ENCODE assay signal across 26 cellular contexts in genomic region chr13:20165417-20166257, GRCh38. TPM values are rescaled to one million over a fixed set of nuclear protein-coding genes. Genes with fewer than 3 reads are reported as not detected.
A peak's percentile ranks its signal among the peaks of the same experiment; 100 is the strongest.
DNase-seq lines count a peak whose midpoint lies in the region; ATAC-seq and TF ChIP-seq lines count a peak whose summit lies in the region.
"Had no signal": no experiment of that assay in that cellular context is flagged by ENCODE, and none has a peak within 500 bp of the region (broad histone marks: within the 10 kb centered on the region; RNA-seq: fewer than 3 reads in every experiment).

No MANE protein-coding gene starts in this region.

- H3K4me2 ChIP-seq in osteoblast (ENCODE audit: insufficient read depth, low read length): no peak overlapping the region

- H3K4me1 ChIP-seq in osteoblast (ENCODE audit: insufficient read depth, low read length) (no peaks in the 10 kb centered on the region), BE2C (no peaks in the 10 kb centered on the region)
- H3K4me1 ChIP-seq: upper lobe of right lung had no signal

- H3K4me3 ChIP-seq in osteoblast (ENCODE audit: insufficient read depth, low read length): no peak overlapping the region
- no peak overlapping the region for H3K4me3 ChIP-seq in BE2C (ENCODE audit: low read depth, low read length)
- H3K4me3 ChIP-seq: dorsolateral prefrontal cortex, heart right ventricle, lung, spleen, upper lobe of right lung had no signal

- ATAC-seq in esophagus mucosa (peak; percentile 73), HG03108 (IDR thresholded peaks at IDR 0.05; ENCODE audit: unreplicated experiment) (no peak), HG02759 (IDR thresholded peaks at IDR 0.05; ENCODE audit: unreplicated experiment) (no peak)
- ATAC-seq: activated CD4-positive, alpha-beta T cell treated with anti-CD3 and anti-CD28 coated beads for 36 hours; heart right ventricle; right cardiac atrium; upper lobe of right lung had no signal

- peak; percentile 20 for DNase-seq in DMS53 (lab: John Stamatoyannopoulos, UW)
- DNase-seq in DMS53 treated with DMSO at 0.1 percent for 48 hours (lab: John Stamatoyannopoulos, UW; ENCODE audit: unreplicated experiment): no peak
- DNase-seq in NCI-H748 treated with DMSO at 0.1 percent for 48 hours (lab: John Stamatoyannopoulos, UW): peak; percentile 52
- peak; percentile 68 for DNase-seq in osteoblast (ENCODE audit: insufficient read length, low spot score, missing footprints)
- no peak for DNase-seq in BE2C
- DNase-seq: activated CD4-positive, alpha-beta T cell treated with anti-CD3 and anti-CD28 coated beads for 36 hours; activated CD8-positive, alpha-beta memory T cell treated with anti-CD3 and anti-CD28 coated beads for 24 hours; activated effector memory CD4-positive, alpha-beta T cell treated with anti-CD3 and anti-CD28 coated beads, Interleukin-2, amount 50 U/mL, for 16 hours; CD4-positive, CD25-positive, alpha-beta regulatory T cell; cerebellar nuclear complex; dorsolateral prefrontal cortex; foreskin melanocyte; heart right ventricle; NCI-H2029; NCI-H226; right cardiac atrium; Right ventricle myocardium superior; spleen; upper lobe of right lung had no signal

- TF ChIP-seq CTCF in osteoblast (IDR thresholded peaks at IDR 0.05; ENCODE audit: extremely low read depth, low read depth, low read length): no peak
- no peak for TF ChIP-seq CTCF in BE2C (IDR thresholded peaks at IDR 0.05; ENCODE audit: low read depth, low read length)

- H3K36me3 ChIP-seq in osteoblast (ENCODE audit: insufficient read depth, low read length): no peaks in the 10 kb centered on the region
- H3K36me3 ChIP-seq in BE2C: no peaks in the 10 kb centered on the region
- H3K36me3 ChIP-seq: heart right ventricle, spleen, upper lobe of right lung had no signal

- no peaks in the 10 kb centered on the region for H3K9me3 ChIP-seq in osteoblast (ENCODE audit: low read depth, low read length)
- H3K9me3 ChIP-seq in BE2C: no peaks in the 10 kb centered on the region
- H3K9me3 ChIP-seq: heart right ventricle, spleen, upper lobe of right lung had no signal

- H3K27ac ChIP-seq in osteoblast (ENCODE audit: low read depth, low read length): no peak overlapping the region
- H3K27ac ChIP-seq: 22Rv1, dorsolateral prefrontal cortex, heart right ventricle, spleen, upper lobe of right lung had no signal

- no peak overlapping the region for H2AFZ ChIP-seq in osteoblast (ENCODE audit: low read length)

- H4K20me1 ChIP-seq in osteoblast (ENCODE audit: insufficient read depth, low read length): no peaks in the 10 kb centered on the region

- peaks cover 54% of the 10 kb centered on the region for H3K27me3 ChIP-seq in osteoblast (ENCODE audit: insufficient read depth, low read length)
- peaks cover 67% of the 10 kb centered on the region for H3K27me3 ChIP-seq in BE2C

- no peaks in the 10 kb centered on the region for H3K79me2 ChIP-seq in osteoblast (ENCODE audit: insufficient read depth, low read length)

RNA-seq across cellular contexts. Expression of gene GJA3, which starts 4.8 kb away (rescaled TPM):
- total RNA-seq in esophagus mucosa (1.5 TPM), osteoblast (under 0.01 TPM in 2 replicates)
- polyA plus RNA-seq in BE2C (2012; ENCODE audit: insufficient read depth, insufficient read length, low read depth): not detected
- total RNA-seq: CD4-positive, CD25-positive, alpha-beta regulatory T cell; endothelial cell of umbilical vein; neural crest cell; upper lobe of right lung had no signal
- polyA plus RNA-seq: endothelial cell of umbilical vein had no signal

RNA-seq across cellular contexts. Expression of gene GJB2, which starts 27.1 kb away (rescaled TPM):
- total RNA-seq in esophagus mucosa (1,565 TPM), osteoblast (under 0.01 and 0.29 TPM in 2 replicates)
- polyA plus RNA-seq in BE2C (2012; ENCODE audit: insufficient read depth, insufficient read length, low read depth): not detected
- total RNA-seq: CD4-positive, CD25-positive, alpha-beta regulatory T cell; endothelial cell of umbilical vein; neural crest cell had no signal
- polyA plus RNA-seq: CD4-positive, CD25-positive, alpha-beta regulatory T cell; endothelial cell of umbilical vein had no signal

Comparison
In these comparisons a context has a peak if more than half of its experiments do, and no peak if none do; other contexts are left out.
1. DNase-seq: peak in DMS53 (single experiment), NCI-H748 treated with DMSO at 0.1 percent for 48 hours (single experiment) and osteoblast (single experiment); none in DMS53 treated with DMSO at 0.1 percent for 48 hours (single experiment) and BE2C (single experiment).
2. RNA of gene GJB2, which starts 27.1 kb away (total RNA-seq): 1,565 TPM in esophagus mucosa (single experiment); under 0.01 to 0.29 TPM in osteoblast; every median in the first group is over 1,000 times any median in the second.